Comparison of ENCODE assay signal across 8 cellular contexts in genomic region chr5:151051066-151051930, GRCh38. TPM values are rescaled to one million over a fixed set of nuclear protein-coding genes. Genes with fewer than 3 reads are reported as not detected.
DNase-seq lines count a peak whose midpoint lies in the region; TF ChIP-seq lines count a peak whose summit lies in the region.

No MANE protein-coding gene starts in this region.

- H3K4me3 ChIP-seq in GM06990 (replicated peaks; ENCODE audit: low read depth, low read length) = no peak overlapping the region
- H3K4me3 ChIP-seq in HAP-1 = no peak overlapping the region
- H3K4me3 ChIP-seq in NB4 (ENCODE audit: low read depth, low read length) = no peak overlapping the region
- no peak overlapping the region for H3K4me3 ChIP-seq in WERI-Rb-1 (ENCODE audit: low read depth, low read length)
- H3K4me3 ChIP-seq in breast epithelium = no peak overlapping the region

- no peaks in the 10 kb centered on the region for H3K4me1 ChIP-seq in HAP-1
- H3K4me1 ChIP-seq in breast epithelium = no peaks in the 10 kb centered on the region

- intact Hi-C loops in breast epithelium (cut with DNase I; ENCODE audit: low total_unique reads) = no loop called here

- DNase-seq in GM06990 (ENCODE audit: extremely low read depth, insufficient read length) = peak; percentile 50
- peak; percentile 51 to 80 for DNase-seq in HAP-1 (ENCODE audit: low spot score in 2 of 2)
- peak; percentile 87 for DNase-seq in NB4 (ENCODE audit: low read depth)
- peak; percentile 83 for DNase-seq in WERI-Rb-1
- DNase-seq in breast epithelium (ENCODE audit: low spot score in 2 of 2) = peak; percentile 49 to 77
- DNase-seq in islet precursor cell = peak; percentile 91
- peak in 3 of 4 experiments; percentile 47 to 52 (median 51) for DNase-seq in stimulated activated CD4-positive, alpha-beta T cell treated with anti-CD3 and anti-CD28 coated beads, Interleukin-1b, Interleukin-23, amount 100 ng/mL, for 24 hours (ENCODE audit: low read depth in 4 of 4, low spot score in 1 of 4)
- no peak for DNase-seq in NCI-H2171 treated with DMSO at 0.1 percent for 48 hours (lab: John Stamatoyannopoulos, UW)

- H3K27me3 ChIP-seq in GM06990 (replicated peaks; ENCODE audit: control insufficient read depth, insufficient read depth, low read length) (no peaks in the 10 kb centered on the region), HAP-1 (ENCODE audit: low read depth) (no peaks in the 10 kb centered on the region), WERI-Rb-1 (ENCODE audit: insufficient read depth, low read depth, severe bottlenecking) (no peaks in the 10 kb centered on the region), breast epithelium (no peaks in the 10 kb centered on the region)

- TF ChIP-seq CTCF in GM06990 (IDR thresholded peaks at IDR 0.05; ENCODE audit: insufficient read depth, low read length, poor library complexity, severe bottlenecking) (peak; percentile 82), NB4 (IDR thresholded peaks at IDR 0.05; ENCODE audit: low read depth, low read length) (peak; percentile 90), WERI-Rb-1 (IDR thresholded peaks at IDR 0.05; ENCODE audit: low read depth, low read length) (peak; percentile 92), breast epithelium (IDR thresholded peaks at IDR 0.05) (peak; percentile 71 to 85 (median 81))

- H3K9me3 ChIP-seq in HAP-1 (no peaks in the 10 kb centered on the region), WERI-Rb-1 (ENCODE audit: severe bottlenecking) (no peaks in the 10 kb centered on the region), breast epithelium (no peaks in the 10 kb centered on the region)

- H3K36me3 ChIP-seq in GM06990 (ENCODE audit: control insufficient read depth, insufficient read depth, low read length) = peaks cover 66% of the 10 kb centered on the region
- peaks cover 18% of the 10 kb centered on the region for H3K36me3 ChIP-seq in HAP-1 (replicated peaks)
- peaks cover 28% of the 10 kb centered on the region for H3K36me3 ChIP-seq in WERI-Rb-1
- no peaks in the 10 kb centered on the region for H3K36me3 ChIP-seq in breast epithelium

- in situ Hi-C loops in HAP-1 (cut with MboI; ENCODE audit: low sequenced_read_pairs) = loop anchor here (10.0 kb wide), 1 partner anchor 114 kb away; no protein-coding TSS in a partner anchor

- H3K27ac ChIP-seq in WERI-Rb-1 (no peak overlapping the region), breast epithelium (peak overlapping the region in 1 of 2 donors; percentile 44)

- TF ChIP-seq POLR2A in NB4 (IDR thresholded peaks at IDR 0.05; ENCODE audit: extremely low read depth, insufficient read length) (no peak), breast epithelium (IDR thresholded peaks at IDR 0.05) (no peak)

RNA-seq across cellular contexts. Expression of gene TNIP1, which starts 29.5 kb away (rescaled TPM):
- total RNA-seq in breast epithelium = 100 to 1,000 TPM in 1 of 3 donors, 10 to 100 TPM in 2; 65.3 to 221 (median 91.8) TPM

RNA-seq across cellular contexts. Expression of gene GPX3, which starts 30.9 kb away (rescaled TPM):
- 1,000 to 10,000 TPM; 1,215 to 5,290 (median 2,830) TPM for total RNA-seq in breast epithelium
